Comparison of ENCODE assay signal across 19 cellular contexts in genomic region chr1:80498673-80499072, GRCh38.
"Had no signal": no experiment of that assay in that cellular context is flagged by ENCODE, and none has a peak within 500 bp of the region (broad histone marks: within the 10 kb centered on the region; RNA-seq: fewer than 3 reads in every experiment).

No MANE protein-coding gene starts in this region.

- DNase-seq: activated B cell treated with CpG ODN at 0.5 μM for 24 hours; activated CD4-positive, alpha-beta T cell treated with anti-CD3 and anti-CD28 coated beads for 1 hour; activated CD4-positive, alpha-beta T cell treated with anti-CD3 and anti-CD28 coated beads, Interleukin-2, amount 10 ng/mL, durations not matched to agents 24 days and 14 days; activated CD4-positive, alpha-beta T cell treated with anti-CD3 and anti-CD28 coated beads, Interleukin-2, amount 50 U/mL, for 48 hours; activated effector memory CD4-positive, alpha-beta T cell treated with anti-CD3 and anti-CD28 coated beads, Interleukin-2, amount 50 U/mL, for 16 hours; activated naive CD4-positive, alpha-beta T cell treated with Interleukin-2 at 50 U/mL for 16 hours; activated naive CD8-positive, alpha-beta T cell treated with anti-CD3 and anti-CD28 coated beads, Interleukin-2, amount 50 U/mL, for 24 hours; activated T-cell treated with anti-CD3 and anti-CD28 coated beads, Interleukin-2, amount 50 U/mL, for 4 hours; Kasumi-1; KBM-7; NCI-H1092; NCI-H1930; NCI-H2171; NCI-H2227 treated with DMSO at 0.1 percent for 48 hours; NCI-H526; NCI-H774; T-cell; T-helper 2 cell; T1000 had no signal
